ENCODE assay signal across 13 cellular contexts in genomic region chr6:100370265-100370664, GRCh38.
DNase-seq lines count a peak whose midpoint lies in the region; ATAC-seq and TF ChIP-seq lines count a peak whose summit lies in the region.
"Had no signal": no experiment of that assay in that cellular context is flagged by ENCODE, and none has a peak within 500 bp of the region (broad histone marks: within the 10 kb centered on the region; RNA-seq: fewer than 3 reads in every experiment).

No MANE protein-coding gene starts in this region.

- POLR2A ChIA-PET in Panc1 (lab: Charles Lee): no interaction called here

- TF ChIP-seq CTCF in C4-2B (conservative IDR thresholded peaks at IDR 0.05): peak; percentile 37
- TF ChIP-seq CTCF in HFF-Myc (IDR thresholded peaks at IDR 0.05; ENCODE audit: low read depth, low read length, missing control alignments): peak; percentile 20
- TF ChIP-seq CTCF in Panc1 (IDR thresholded peaks at IDR 0.05): peak; percentile 29; the same call in 1 of the 2 replicates
- TF ChIP-seq CTCF in foreskin fibroblast (IDR thresholded peaks at IDR 0.05; ENCODE audit: low read depth, low read length): peak; percentile 13
- no peak for TF ChIP-seq CTCF in CD14-positive monocyte (IDR thresholded peaks at IDR 0.05)
- TF ChIP-seq CTCF in mesothelial cell of epicardium (IDR thresholded peaks at IDR 0.05; ENCODE audit: unreplicated experiment): no peak

- ATAC-seq in Panc1: no peak
- ATAC-seq: right cardiac atrium, WTC11 had no signal

- H3K27ac Mint-ChIP-seq in CD14-positive monocyte (no peak overlapping the region), mesothelial cell of epicardium (no peak overlapping the region)
- H3K27ac Mint-ChIP-seq: stimulated activated naive CD8-positive, alpha-beta T cell treated with anti-CD3 and anti-CD28 coated beads, Interleukin-15, Interleukin-2, amounts not matched to agents 100 ng/mL and 50 ng/mL, for 24 hours; WTC11 had no signal

- H3K9me3 ChIP-seq in Panc1 (ENCODE audit: control insufficient read depth, insufficient read depth, low read depth, low read length): no peaks in the 10 kb centered on the region
- H3K9me3 ChIP-seq: colonic mucosa had no signal

- peaks cover 0 to 3% (median 0%) of the 10 kb centered on the region in 7 donors for H3K9me3 Mint-ChIP-seq in CD14-positive monocyte
- H3K9me3 Mint-ChIP-seq in mesothelial cell of epicardium: no peaks in the 10 kb centered on the region
- H3K9me3 Mint-ChIP-seq: stimulated activated naive CD8-positive, alpha-beta T cell treated with anti-CD3 and anti-CD28 coated beads, Interleukin-15, Interleukin-2, amounts not matched to agents 100 ng/mL and 50 ng/mL, for 24 hours; WTC11 had no signal

- in situ Hi-C loops in Panc1 (cut with HindIII; ENCODE audit: low pct_unique_long_range_greater_than_20kb, low sequenced_read_pairs): no loop called here

- no peaks in the 10 kb centered on the region for H3K36me3 ChIP-seq in Panc1 (ENCODE audit: control insufficient read depth, insufficient read depth, low read length)
- H3K36me3 ChIP-seq: colonic mucosa had no signal

- H3K36me3 Mint-ChIP-seq in CD14-positive monocyte (no peaks in the 10 kb centered on the region), mesothelial cell of epicardium (no peaks in the 10 kb centered on the region)
- H3K36me3 Mint-ChIP-seq: WTC11 had no signal

- peaks cover 0 to 3% (median 2%) of the 10 kb centered on the region in 3 donors for H3K27me3 Mint-ChIP-seq in CD14-positive monocyte (ENCODE audit: low read depth in 3 of 3)
- peaks cover 2% of the 10 kb centered on the region for H3K27me3 Mint-ChIP-seq in mesothelial cell of epicardium (ENCODE audit: low read depth)

- H3K27ac ChIP-seq in C4-2B (no peak overlapping the region), Panc1 (ENCODE audit: low read length) (no peak overlapping the region)
- H3K27ac ChIP-seq: colonic mucosa had no signal

- BruUV-seq in Panc1 (replicated peaks; lab: Mats Ljungman, UMichigan): no TSS peak

- intact Hi-C loops in Panc1 (cut with micrococcal nuclease; ENCODE audit: unreplicated experiment): no loop called here
- intact Hi-C loops in CD14-positive monocyte (cut with micrococcal nuclease): no loop called here

- no peaks in the 10 kb centered on the region for H3K27me3 ChIP-seq in Panc1 (ENCODE audit: control insufficient read depth, insufficient read depth, low read length)
- H3K27me3 ChIP-seq: colonic mucosa had no signal

- no peaks in the 10 kb centered on the region for H3K4me1 ChIP-seq in Panc1 (ENCODE audit: control insufficient read depth, insufficient read depth, low read length)
- H3K4me1 ChIP-seq: colonic mucosa had no signal

- H3K4me1 Mint-ChIP-seq in CD14-positive monocyte (peaks cover 3% of the 10 kb centered on the region), mesothelial cell of epicardium (no peaks in the 10 kb centered on the region)

- DNase-seq in HFF-Myc (ENCODE audit: extremely low read depth, low read depth) (no peak), Panc1 (ENCODE audit: low read depth, low spot score) (no peak), foreskin fibroblast (peak in 1 of 2 donors; percentile 59), pons (ENCODE audit: low spot score) (no peak), CD14-positive monocyte (ENCODE audit: low spot score) (no peak), middle frontal gyrus (ENCODE audit: extremely low spot score, low spot score) (no peak), mesothelial cell of epicardium (ENCODE audit: low spot score in 2 of 2, unreplicated experiment in 2 of 2) (no peak)
- DNase-seq: colonic mucosa, NCI-H1105, right cardiac atrium had no signal

- CTCF ChIA-PET in Panc1 (lab: Charles Lee): no interaction called here

- H3K4me3 Mint-ChIP-seq in CD14-positive monocyte: no peak overlapping the region
- no peak overlapping the region for H3K4me3 Mint-ChIP-seq in mesothelial cell of epicardium
- H3K4me3 Mint-ChIP-seq: stimulated activated naive CD8-positive, alpha-beta T cell treated with anti-CD3 and anti-CD28 coated beads, Interleukin-15, Interleukin-2, amounts not matched to agents 100 ng/mL and 50 ng/mL, for 24 hours; WTC11 had no signal

- H3K4me3 ChIP-seq in HFF-Myc (replicated peaks; ENCODE audit: low read depth, low read length) (no peak overlapping the region), Panc1 (ENCODE audit: low read depth in 2 of 2, low read length in 2 of 2) (no peak overlapping the region), foreskin fibroblast (ENCODE audit: low read depth in 1 of 2, low read length in 2 of 2) (no peak overlapping the region)
- H3K4me3 ChIP-seq: colonic mucosa had no signal

Comparison
In these comparisons a context has a peak if more than half of its experiments do, and no peak if none do; other contexts are left out.
1. CTCF ChIP-seq: peak in C4-2B (single experiment), HFF-Myc (single experiment), Panc1 (single experiment) and foreskin fibroblast (single experiment); none in CD14-positive monocyte (single experiment) and mesothelial cell of epicardium (single experiment).